ENCODE assay signal across 32 cellular contexts in genomic region chr2:188721784-188722183, GRCh38.
"Had no signal": no experiment of that assay in that cellular context is flagged by ENCODE, and none has a peak within 500 bp of the region (broad histone marks: within the 10 kb centered on the region; RNA-seq: fewer than 3 reads in every experiment).

No MANE protein-coding gene starts in this region.

- H3K4me1 ChIP-seq: adrenal gland, body of pancreas, breast epithelium had no signal

- H3K27ac ChIP-seq: adrenal gland, body of pancreas, brain microvascular endothelial cell, VCaP had no signal

- H3K27me3 ChIP-seq: adrenal gland, body of pancreas, brain microvascular endothelial cell, breast epithelium had no signal

- H3K36me3 ChIP-seq: adrenal gland, brain microvascular endothelial cell, breast epithelium had no signal

- ATAC-seq: activated CD8-positive, alpha-beta T cell treated with anti-CD3 and anti-CD28 coated beads for 36 hours; activated naive CD4-positive, alpha-beta T cell treated with anti-CD3 and anti-CD28 coated beads, Interleukin-2, amount 50 U/mL, for 72 hours; activated T-cell treated with anti-CD3 and anti-CD28 coated beads, Interleukin-2, amount 50 U/mL, for 4 hours; activated T-cell treated with anti-CD3 and anti-CD28 coated beads, Interleukin-2, amount 50 U/mL, for 72 hours; activated T-helper 17 cell treated with anti-CD3 and anti-CD28 coated beads, Interleukin-2, amount 50 U/mL, for 72 hours; body of pancreas had no signal

- H3K4me3 ChIP-seq: adrenal gland, body of pancreas, breast epithelium had no signal

- H3K9me3 ChIP-seq: adrenal gland, body of pancreas, breast epithelium had no signal

- DNase-seq: activated B cell treated with CpG ODN at 0.5 μM for 24 hours; activated CD4-positive, alpha-beta memory T cell treated with anti-CD3 and anti-CD28 coated beads for 36 hours; activated CD4-positive, alpha-beta T cell treated with anti-CD3 and anti-CD28 coated beads for 4 hours; activated CD4-positive, alpha-beta T cell treated with anti-CD3 and anti-CD28 coated beads, Interleukin-2, amount 10 ng/mL, durations not matched to agents 24 days and 14 days; activated CD4-positive, alpha-beta T cell treated with anti-CD3 and anti-CD28 coated beads, Interleukin-2, amount 50 U/mL, for 1 hour; activated CD4-positive, alpha-beta T cell treated with anti-CD3 and anti-CD28 coated beads, Interleukin-2, amount 50 U/mL, for 4 hours; activated CD4-positive, CD25-positive, alpha-beta regulatory T cell treated with anti-CD3 and anti-CD28 coated beads, Interleukin-2, amount 50 U/mL, for 72 hours; activated CD8-positive, alpha-beta memory T cell treated with anti-CD3 and anti-CD28 coated beads, Interleukin-2, amount 50 U/mL, for 4 hours; activated CD8-positive, alpha-beta T cell treated with anti-CD3 and anti-CD28 coated beads for 36 hours; activated effector memory CD4-positive, alpha-beta T cell treated with anti-CD3 and anti-CD28 coated beads, Interleukin-2, amount 50 U/mL, for 16 hours; activated gamma-delta T cell treated with Interleukin-2 at 50 U/mL for 16 hours; activated naive CD4-positive, alpha-beta T cell; activated naive CD4-positive, alpha-beta T cell treated with anti-CD3 and anti-CD28 coated beads for 36 hours; activated naive CD4-positive, alpha-beta T cell treated with anti-CD3 and anti-CD28 coated beads, Interleukin-2, amount 50 U/mL, for 16 hours; activated naive CD8-positive, alpha-beta T cell treated with anti-CD3 and anti-CD28 coated beads for 36 hours; activated T-cell treated with anti-CD3 and anti-CD28 coated beads for 4 hours; activated T-cell treated with anti-CD3 and anti-CD28 coated beads, Interleukin-2, amount 50 U/mL, for 1 hour; activated T-cell treated with anti-CD3 and anti-CD28 coated beads, Interleukin-2, amount 50 U/mL, for 4 hours; activated T-cell treated with anti-CD3 and anti-CD28 coated beads, Interleukin-2, amount 50 U/mL, for 72 hours; adrenal gland; amniotic stem cell; aorta; brain microvascular endothelial cell; central memory CD4-positive, alpha-beta T cell; T-helper 1 cell; T-helper 2 cell; T-helper 9 cell had no signal
